ENCODE assay signal across 1 cellular context in the genomic region with DNA sequence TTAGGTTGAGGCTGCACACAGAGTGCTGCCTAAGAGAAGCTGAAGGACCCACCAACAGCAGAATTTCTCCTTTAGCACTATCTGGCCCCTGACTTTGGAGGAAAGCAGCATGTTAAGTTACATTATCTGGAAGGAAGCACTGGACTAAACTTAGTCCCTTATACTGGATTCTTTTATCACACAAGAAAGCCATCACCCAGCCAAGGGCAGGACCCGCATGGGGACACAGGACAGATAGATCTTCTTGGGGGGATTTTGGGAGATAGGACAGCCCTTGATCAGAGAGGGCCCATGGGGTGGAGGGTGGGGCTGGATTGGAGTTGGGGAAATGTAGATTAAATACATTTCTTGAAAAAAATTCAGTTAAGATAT.
TF ChIP-seq lines count a peak whose summit lies in the region.

No MANE protein-coding gene starts in this region.

TF ChIP-seq in WTC11, 78 proteins besides CTCF, POLR2A, EP300 and RAD21 (continued from another document):
- TF ChIP-seq, protein P1, sequence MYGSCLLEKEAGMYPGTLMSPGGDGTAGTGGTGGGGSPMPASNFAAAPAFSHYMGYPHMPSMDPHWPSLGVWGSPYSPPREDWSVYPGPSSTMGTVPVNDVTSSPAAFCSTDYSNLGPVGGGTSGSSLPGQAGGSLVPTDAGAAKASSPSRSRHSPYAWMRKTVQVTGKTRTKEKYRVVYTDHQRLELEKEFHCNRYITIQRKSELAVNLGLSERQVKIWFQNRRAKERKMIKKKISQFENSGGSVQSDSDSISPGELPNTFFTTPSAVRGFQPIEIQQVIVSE (CRISPR knock-in tag; IDR thresholded peaks at IDR 0.05; ENCODE audit: borderline replicate concordance) = no peak
TF ChIP-seq in WTC11: peak in this region for 0.
